Comparison of ENCODE assay signal across 10 cellular contexts in the genomic region with DNA sequence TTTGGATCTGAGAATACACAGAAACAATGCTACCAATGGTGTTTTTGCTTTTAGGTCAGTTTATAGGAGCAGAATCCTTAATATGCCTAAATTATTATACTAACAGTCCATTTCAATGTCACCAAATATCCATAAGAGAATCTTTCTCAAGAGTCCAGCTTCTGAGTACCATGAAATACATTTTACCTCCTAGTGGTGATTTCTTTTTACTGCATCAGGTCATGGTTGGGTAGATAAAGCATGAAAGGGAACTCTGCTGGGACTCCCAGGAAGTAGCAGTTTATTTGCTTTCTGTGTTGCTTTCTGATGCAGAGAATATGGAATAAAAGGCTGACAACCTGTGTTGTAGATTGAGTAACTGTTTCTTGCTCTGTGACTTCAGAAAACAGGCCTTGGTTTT.
A peak's percentile ranks its signal among the peaks of the same experiment; 100 is the strongest.
DNase-seq lines count a peak whose midpoint lies in the region; ATAC-seq and TF ChIP-seq lines count a peak whose summit lies in the region.
"Had no signal": no experiment of that assay in that cellular context is flagged by ENCODE, and none has a peak within 500 bp of the region (broad histone marks: within the 10 kb centered on the region; RNA-seq: fewer than 3 reads in every experiment).

No MANE protein-coding gene starts in this region.

- peaks cover 0 to 2% (median 0%) of the 10 kb centered on the region in 8 donors for H3K9me3 Mint-ChIP-seq in CD4-positive, alpha-beta memory T cell
- H3K9me3 Mint-ChIP-seq: activated CD4-positive, alpha-beta T cell treated with anti-CD3 and anti-CD28 coated beads, Interleukin-2, amount 10 ng/mL, durations not matched to agents 24 days and 14 days had no signal

- H3K27me3 ChIP-seq in BJ (ENCODE audit: control insufficient read depth, insufficient read depth, low read length): no peaks in the 10 kb centered on the region
- no peaks in the 10 kb centered on the region for H3K27me3 ChIP-seq in CD4-positive, alpha-beta memory T cell (ENCODE audit: insufficient read depth, low read length)
- H3K27me3 ChIP-seq in WERI-Rb-1 (ENCODE audit: insufficient read depth, low read depth, severe bottlenecking): no peaks in the 10 kb centered on the region

- H3K36me3 Mint-ChIP-seq in CD4-positive, alpha-beta memory T cell: no peaks in the 10 kb centered on the region

- H3K36me3 ChIP-seq in BJ (ENCODE audit: control insufficient read depth, insufficient read depth, low read length) (no peaks in the 10 kb centered on the region), WERI-Rb-1 (no peaks in the 10 kb centered on the region)
- H3K36me3 ChIP-seq in CD4-positive, alpha-beta memory T cell (ENCODE audit: insufficient read depth, low read length): no peaks in the 10 kb centered on the region

- TF ChIP-seq POLR2A in erythroblast (IDR thresholded peaks at IDR 0.05; ENCODE audit: low read length): no peak

- peaks cover 4 to 6% of the 10 kb centered on the region in 2 donors for H3K27me3 Mint-ChIP-seq in CD4-positive, alpha-beta memory T cell

- H3K4me3 ChIP-seq in BJ (ENCODE audit: low read depth, low read length) (no peak overlapping the region), WERI-Rb-1 (ENCODE audit: low read depth, low read length) (no peak overlapping the region)
- no peak overlapping the region for H3K4me3 ChIP-seq in CD4-positive, alpha-beta memory T cell (ENCODE audit: low read length in 2 of 2)

- no peaks in the 10 kb centered on the region for H3K4me1 ChIP-seq in CD4-positive, alpha-beta memory T cell (ENCODE audit: insufficient read depth, low read length)

- POLR2A ChIA-PET in BJ (lab: Charles Lee): no interaction called here
- POLR2A ChIA-PET in CD4-positive, alpha-beta memory T cell (lab: Charles Lee; ENCODE audit: partially characterized antibody): no interaction called here

- H3K9me3 ChIP-seq in CD4-positive, alpha-beta memory T cell (ENCODE audit: control insufficient read depth in 1 of 2, low read length in 2 of 2): no peaks in the 10 kb centered on the region
- H3K9me3 ChIP-seq in WERI-Rb-1 (ENCODE audit: severe bottlenecking): no peaks in the 10 kb centered on the region

- peak; percentile 58 for ATAC-seq in GM19455 (IDR thresholded peaks at IDR 0.05; ENCODE audit: unreplicated experiment)
- no peak for ATAC-seq in HG03469 (IDR thresholded peaks at IDR 0.05; ENCODE audit: unreplicated experiment)

- intact Hi-C loops in CD4-positive, alpha-beta memory T cell (cut with micrococcal nuclease): no loop called here

- DNase-seq in BJ (ENCODE audit: low read depth) (no peak), erythroblast (lab: John Stamatoyannopoulos, UW) (peak; percentile 4 to 19), WERI-Rb-1 (no peak), cerebellum (ENCODE audit: low spot score) (no peak)
- DNase-seq in CD4-positive, alpha-beta memory T cell: no peak
- DNase-seq: activated CD4-positive, alpha-beta T cell treated with anti-CD3 and anti-CD28 coated beads, Interleukin-2, amount 10 ng/mL, durations not matched to agents 24 days and 14 days; small intestine had no signal

- H3K4me1 Mint-ChIP-seq in CD4-positive, alpha-beta memory T cell: no peaks in the 10 kb centered on the region
- H3K4me1 Mint-ChIP-seq: activated CD4-positive, alpha-beta T cell treated with anti-CD3 and anti-CD28 coated beads, Interleukin-2, amount 10 ng/mL, durations not matched to agents 24 days and 14 days had no signal

- H3K4me3 Mint-ChIP-seq in CD4-positive, alpha-beta memory T cell: no peak overlapping the region
- H3K4me3 Mint-ChIP-seq: activated CD4-positive, alpha-beta T cell treated with anti-CD3 and anti-CD28 coated beads, Interleukin-2, amount 10 ng/mL, durations not matched to agents 24 days and 14 days had no signal

- CTCF ChIA-PET in BJ (lab: Yijun Ruan, JAX): no interaction called here
- CTCF ChIA-PET in CD4-positive, alpha-beta memory T cell (lab: Charles Lee; ENCODE audit: partially characterized antibody): no interaction called here

- 0 out of 2 replicates have a peak, but pooled peaks have one; percentile 15 for TF ChIP-seq CTCF in BJ (IDR thresholded peaks at IDR 0.05; ENCODE audit: insufficient read depth, low read depth, low read length)
- TF ChIP-seq CTCF in LNCAP (IDR thresholded peaks at IDR 0.05): peak; percentile 45
- TF ChIP-seq CTCF in WERI-Rb-1 (IDR thresholded peaks at IDR 0.05; ENCODE audit: low read depth, low read length): no peak

- H3K27ac Mint-ChIP-seq in CD4-positive, alpha-beta memory T cell: no peak overlapping the region
- H3K27ac Mint-ChIP-seq: activated CD4-positive, alpha-beta T cell treated with anti-CD3 and anti-CD28 coated beads, Interleukin-2, amount 10 ng/mL, durations not matched to agents 24 days and 14 days had no signal

- no peak overlapping the region for H3K27ac ChIP-seq in CD4-positive, alpha-beta memory T cell (ENCODE audit: low read depth, low read length)
- no peak overlapping the region for H3K27ac ChIP-seq in WERI-Rb-1

Comparison
In these comparisons a context has a peak if more than half of its experiments do, and no peak if none do; other contexts are left out.
1. DNase-seq: peak in erythroblast (2 of 2); none in BJ (single experiment), CD4-positive, alpha-beta memory T cell (0 of 5), WERI-Rb-1 (single experiment) and cerebellum (single experiment).